Comparison of ENCODE assay signal across 24 cellular contexts in the genomic region with DNA sequence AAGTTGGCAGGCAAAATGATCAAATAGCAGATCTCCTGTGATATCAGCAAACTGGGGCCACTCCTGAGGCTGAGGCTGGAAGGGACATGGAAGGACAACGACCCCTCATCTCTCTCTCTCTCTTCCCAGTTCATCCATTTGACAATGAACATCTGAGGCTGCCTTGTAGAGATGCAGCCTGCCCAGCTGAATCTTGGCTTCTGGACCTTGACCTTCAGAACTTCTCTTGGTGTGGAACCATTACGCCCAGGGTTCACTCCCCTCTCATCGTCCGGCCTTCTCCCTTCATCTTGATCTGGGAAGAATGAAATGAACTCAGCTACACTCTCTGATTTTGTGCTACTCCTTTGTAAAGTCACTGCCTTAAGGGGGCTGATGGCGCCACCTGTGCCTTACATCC. TPM values are rescaled to one million over a fixed set of nuclear protein-coding genes. Genes with fewer than 3 reads are reported as not detected.
DNase-seq lines count a peak whose midpoint lies in the region; ATAC-seq, FAIRE-seq and TF ChIP-seq lines count a peak whose summit lies in the region.
"Had no signal": no experiment of that assay in that cellular context is flagged by ENCODE, and none has a peak within 500 bp of the region (broad histone marks: within the 10 kb centered on the region; RNA-seq: fewer than 3 reads in every experiment).

No MANE protein-coding gene starts in this region.

- H3K27me3 Mint-ChIP-seq in activated CD8-positive, alpha-beta T cell treated with anti-CD3 and anti-CD28 coated beads for 36 hours, result peaks cover 9% of the 10 kb centered on the region
- H3K27me3 Mint-ChIP-seq in progenitor cell of endocrine pancreas, result no peaks in the 10 kb centered on the region
- H3K27me3 Mint-ChIP-seq: IgD-negative memory B cell had no signal

- H3K4me3 ChIP-seq in IMR-90 (ENCODE audit: insufficient read depth, low read depth, low read length), result no peak overlapping the region
- H3K4me3 ChIP-seq in kidney (ENCODE audit: low read length in 2 of 2), result no peak overlapping the region
- no peak overlapping the region for H3K4me3 ChIP-seq in thyroid gland (replicated peaks in 1 of 3)

- no peak overlapping the region for H2BK5ac ChIP-seq in IMR-90 (ENCODE audit: low read depth, low read length, poor library complexity, severe bottlenecking)

- ATAC-seq in IMR-90 (ENCODE audit: low read depth), result no peak
- no peak for ATAC-seq in activated CD8-positive, alpha-beta T cell treated with anti-CD3 and anti-CD28 coated beads for 36 hours

- no peaks in the 10 kb centered on the region for H3K4me1 Mint-ChIP-seq in activated CD8-positive, alpha-beta T cell treated with anti-CD3 and anti-CD28 coated beads for 36 hours (ENCODE audit: low read depth)
- H3K4me1 Mint-ChIP-seq in progenitor cell of endocrine pancreas (ENCODE audit: low read depth), result peaks cover 3% of the 10 kb centered on the region

- H3K4me2 ChIP-seq in IMR-90 (ENCODE audit: low read depth, low read length), result no peak overlapping the region
- H3K4me2 ChIP-seq: KMS-11 had no signal

- no peak overlapping the region for H3K4me3 Mint-ChIP-seq in activated CD8-positive, alpha-beta T cell treated with anti-CD3 and anti-CD28 coated beads for 36 hours
- H3K4me3 Mint-ChIP-seq in progenitor cell of endocrine pancreas (ENCODE audit: low read depth), result no peak overlapping the region
- H3K4me3 Mint-ChIP-seq: IgD-negative memory B cell had no signal

- H2BK120ac ChIP-seq in IMR-90 (ENCODE audit: low read depth, low read length), result no peak overlapping the region

- no peak overlapping the region for H3K23ac ChIP-seq in IMR-90 (ENCODE audit: low read depth, low read length)

- no peak overlapping the region for H4K91ac ChIP-seq in IMR-90 (ENCODE audit: insufficient read depth, low read depth, low read length)

- H3K27ac ChIP-seq in IMR-90 (ENCODE audit: insufficient read depth, low read length) (no peak overlapping the region), cingulate gyrus (ENCODE audit: low read depth, low read length) (peak overlapping the region; percentile 11), kidney (ENCODE audit: low read depth in 2 of 2, low read length in 2 of 2) (no peak overlapping the region), thyroid gland (peak overlapping the region; percentile 44 to 61 (median 55))
- H3K27ac ChIP-seq: KMS-11 had no signal

- no peaks in the 10 kb centered on the region for H3K79me1 ChIP-seq in IMR-90 (ENCODE audit: low read depth in 1 of 2, low read length in 2 of 2)

- no peak for DNase-seq in IMR-90
- DNase-seq in kidney, result peak; percentile 17
- no peak for DNase-seq in thyroid gland
- no peak for DNase-seq in activated CD8-positive, alpha-beta T cell treated with anti-CD3 and anti-CD28 coated beads for 36 hours
- DNase-seq in activated naive CD4-positive, alpha-beta T cell treated with Interleukin-2 at 50 U/mL for 16 hours, result no peak
- DNase-seq in progenitor cell of endocrine pancreas (ENCODE audit: low spot score, unreplicated experiment), result no peak
- DNase-seq: HCEC 1CT, NCI-H1092, NCI-H1417 treated with DMSO at 0.1 percent for 48 hours, NCI-H1694 treated with DMSO at 0.1 percent for 48 hours, NCI-H2081 treated with DMSO at 0.1 percent for 48 hours, NCI-H345, NCI-H510A treated with DMSO at 0.1 percent for 48 hours, NCI-H774, SIG-M5 had no signal

- no peak overlapping the region for H3K14ac ChIP-seq in IMR-90 (replicated peaks; ENCODE audit: low read depth, low read length)

- no TSS peak for BruUV-seq in IMR-90 (replicated peaks; lab: Mats Ljungman, UMichigan)

- TF ChIP-seq CTCF in IMR-90 (conservative IDR thresholded peaks at IDR 0.05; ENCODE audit: low read depth, low read length), result no peak
- no peak for TF ChIP-seq CTCF in kidney (IDR thresholded peaks at IDR 0.05; ENCODE audit: borderline replicate concordance, extremely low read depth, insufficient read depth)
- TF ChIP-seq CTCF in thyroid gland (IDR thresholded peaks at IDR 0.05), result no peak
- no peak for TF ChIP-seq CTCF in activated CD8-positive, alpha-beta T cell treated with anti-CD3 and anti-CD28 coated beads for 36 hours (IDR thresholded peaks at IDR 0.05)
- no peak for TF ChIP-seq CTCF in progenitor cell of endocrine pancreas (IDR thresholded peaks at IDR 0.05; ENCODE audit: unreplicated experiment)

- no peak overlapping the region for H2AK9ac ChIP-seq in IMR-90 (replicated peaks; ENCODE audit: low read depth, low read length, poor library complexity)

- H3K9me1 ChIP-seq in IMR-90 (ENCODE audit: insufficient read depth, low read length), result no peaks in the 10 kb centered on the region; the same call in 1 of the 2 replicates

- no peaks in the 10 kb centered on the region for H4K20me1 ChIP-seq in IMR-90 (ENCODE audit: insufficient read depth, low read length)

- H3K36me3 Mint-ChIP-seq in activated CD8-positive, alpha-beta T cell treated with anti-CD3 and anti-CD28 coated beads for 36 hours (ENCODE audit: low read depth), result no peaks in the 10 kb centered on the region
- peaks cover 2% of the 10 kb centered on the region for H3K36me3 Mint-ChIP-seq in progenitor cell of endocrine pancreas (ENCODE audit: insufficient read depth)
- H3K36me3 Mint-ChIP-seq: IgD-negative memory B cell had no signal

- in situ Hi-C loops in IMR-90 (cut with MboI; ENCODE audit: low sequenced_read_pairs), result loop anchor here (5.0 kb wide), 1 partner anchor 106 kb away; no protein-coding TSS in a partner anchor

- peaks cover under 1% of the 10 kb centered on the region for H3K9me3 Mint-ChIP-seq in activated CD8-positive, alpha-beta T cell treated with anti-CD3 and anti-CD28 coated beads for 36 hours
- H3K9me3 Mint-ChIP-seq in progenitor cell of endocrine pancreas (ENCODE audit: low read depth), result no peaks in the 10 kb centered on the region

- H3K27me3 ChIP-seq in IMR-90 (ENCODE audit: control insufficient read depth, insufficient read depth, low read length), result no peaks in the 10 kb centered on the region
- no peaks in the 10 kb centered on the region for H3K27me3 ChIP-seq in thyroid gland

- no peak overlapping the region for H2BK15ac ChIP-seq in IMR-90 (ENCODE audit: low read depth, low read length)

- dilution Hi-C loops in IMR-90 (cut with HindIII; ENCODE audit: low sequenced_read_pairs, unreplicated experiment), result no loop called here

- H2AFZ ChIP-seq in IMR-90 (replicated peaks; ENCODE audit: low read length, poor library complexity), result peak overlapping the region; percentile 46

- H3K9me3 ChIP-seq in IMR-90 (ENCODE audit: control insufficient read depth, insufficient read depth, low read length), result no peaks in the 10 kb centered on the region
- H3K9me3 ChIP-seq in kidney (ENCODE audit: control insufficient read depth in 1 of 2, low read length in 2 of 2), result no peaks in the 10 kb centered on the region
- no peaks in the 10 kb centered on the region for H3K9me3 ChIP-seq in thyroid gland

- H3K27ac Mint-ChIP-seq in activated CD8-positive, alpha-beta T cell treated with anti-CD3 and anti-CD28 coated beads for 36 hours, result no peak overlapping the region
- H3K27ac Mint-ChIP-seq in progenitor cell of endocrine pancreas, result no peak overlapping the region

- WGBS in IMR-90 (ENCODE audit: extremely low coverage in 2 of 2, insufficient read length in 1 of 2), 2 experiments, result 100% methylated on average over 2 of the region's 5 CpGs; no CpG with 5 or more reads in 1 of the 2 experiments
- 89 to 97% methylated on average over 5 of the region's 5 CpGs for WGBS in thyroid gland, 2 donors

- no peak for TF ChIP-seq RAD21 in IMR-90 (IDR thresholded peaks at IDR 0.05; ENCODE audit: low read length)

- FAIRE-seq in kidney (lab: Jason Lieb, UNC), result no peak
- FAIRE-seq: D721Med, GM19239, H1, RCC 7860 had no signal

- H3K9ac ChIP-seq in IMR-90 (ENCODE audit: low read depth, low read length) (no peak overlapping the region), kidney (ENCODE audit: low read length in 2 of 2) (no peak overlapping the region)
- H3K9ac ChIP-seq: KMS-11 had no signal

- H4K5ac ChIP-seq in IMR-90 (ENCODE audit: low read depth, low read length), result no peak overlapping the region

- CTCF ChIA-PET in IMR-90 (lab: Yijun Ruan, JAX), result no interaction called here
- CTCF ChIA-PET in activated CD8-positive, alpha-beta T cell treated with anti-CD3 and anti-CD28 coated beads for 36 hours (lab: Charles Lee), result no interaction called here

- intact Hi-C loops in IMR-90 (cut with micrococcal nuclease), result no loop called here
- intact Hi-C loops in kidney (cut with DNase I), result no loop called here
- intact Hi-C loops in thyroid gland (cut with DNase I), result no loop called here
- intact Hi-C loops in activated CD8-positive, alpha-beta T cell treated with anti-CD3 and anti-CD28 coated beads for 36 hours (cut with micrococcal nuclease), result no loop called here

- H3K4me1 ChIP-seq in IMR-90 (ENCODE audit: control insufficient read depth, insufficient read depth, low read length), result no peaks in the 10 kb centered on the region
- no peaks in the 10 kb centered on the region for H3K4me1 ChIP-seq in kidney (ENCODE audit: control insufficient read depth in 1 of 2, insufficient read depth in 1 of 2, low read depth in 1 of 2, low read length in 2 of 2)
- H3K4me1 ChIP-seq in thyroid gland, result peaks cover 8 to 14% of the 10 kb centered on the region in 2 donors

- H3K18ac ChIP-seq in IMR-90 (ENCODE audit: low read depth, low read length), result no peak overlapping the region

- H3K4ac ChIP-seq in IMR-90 (ENCODE audit: low read depth, low read length), result no peak overlapping the region

- H2AK5ac ChIP-seq in IMR-90 (ENCODE audit: low read depth, low read length), result no peak overlapping the region

- no peak for TF ChIP-seq POLR2A in IMR-90 (IDR thresholded peaks at IDR 0.05; ENCODE audit: low read depth, low read length)
- TF ChIP-seq POLR2A in thyroid gland (IDR thresholded peaks at IDR 0.05), result no peak

- POLR2A ChIA-PET in IMR-90 (lab: Charles Lee; ENCODE audit: unreplicated experiment), result no interaction called here
- POLR2A ChIA-PET in activated CD8-positive, alpha-beta T cell treated with anti-CD3 and anti-CD28 coated beads for 36 hours (lab: Charles Lee), result no interaction called here

- no peak overlapping the region for H2BK20ac ChIP-seq in IMR-90 (ENCODE audit: low read depth, low read length)

- H3K36me3 ChIP-seq in IMR-90 (ENCODE audit: control insufficient read depth, insufficient read depth, low read length) (no peaks in the 10 kb centered on the region), kidney (ENCODE audit: control insufficient read depth in 1 of 2, insufficient read depth in 2 of 2, low read length in 2 of 2) (no peaks in the 10 kb centered on the region), thyroid gland (no peaks in the 10 kb centered on the region)

- H3K56ac ChIP-seq in IMR-90 (ENCODE audit: extremely low read depth, insufficient read depth, low read length), result no peak overlapping the region

- H4K8ac ChIP-seq in IMR-90 (ENCODE audit: low read depth in 2 of 2, low read length in 2 of 2), result no peak overlapping the region

TF ChIP-seq in IMR-90, 13 proteins besides CTCF, POLR2A, EP300 and RAD21 (continues in another document):
- no peak for TF ChIP-seq FOS (IDR thresholded peaks at IDR 0.05; ENCODE audit: low read depth, low read length)

RNA-seq across cellular contexts. Expression of gene CAPN9, which starts 54.3 kb away (rescaled TPM):
- total RNA-seq in IMR-90 (2012; rRNA removed) (not detected in 2 replicates), kidney (0.41 TPM), thyroid gland (not detected), progenitor cell of endocrine pancreas (6.4 and 8.7 TPM in 2 replicates)
- polyA plus RNA-seq in IMR-90 (2012; rRNA removed) (not detected in 2 replicates), kidney (ENCODE audit: insufficient read depth, low read depth, low replicate concordance) (not detected)
- not detected in 2 replicates for polyA plus RNA-seq in IMR-90 (2012; cell fraction: cytosol; rRNA removed)
- not detected in 2 replicates for polyA plus RNA-seq in IMR-90 (2012; cell fraction: nucleus; rRNA removed; ENCODE audit: low replicate concordance)
- total RNA-seq in activated CD8-positive, alpha-beta T cell treated with anti-CD3 and anti-CD28 coated beads for 36 hours, result not detected
- total RNA-seq: A172 had no signal
- polyA plus RNA-seq: BJ, IgD-negative memory B cell had no signal

Comparison
In these comparisons a context has a peak if more than half of its experiments do, and no peak if none do; other contexts are left out.
1. H3K27ac ChIP-seq: peak in cingulate gyrus (single experiment) and thyroid gland (3 of 3); none in IMR-90 (single experiment) and kidney (0 of 2).